ENCODE assay signal across 19 cellular contexts in the genomic region with DNA sequence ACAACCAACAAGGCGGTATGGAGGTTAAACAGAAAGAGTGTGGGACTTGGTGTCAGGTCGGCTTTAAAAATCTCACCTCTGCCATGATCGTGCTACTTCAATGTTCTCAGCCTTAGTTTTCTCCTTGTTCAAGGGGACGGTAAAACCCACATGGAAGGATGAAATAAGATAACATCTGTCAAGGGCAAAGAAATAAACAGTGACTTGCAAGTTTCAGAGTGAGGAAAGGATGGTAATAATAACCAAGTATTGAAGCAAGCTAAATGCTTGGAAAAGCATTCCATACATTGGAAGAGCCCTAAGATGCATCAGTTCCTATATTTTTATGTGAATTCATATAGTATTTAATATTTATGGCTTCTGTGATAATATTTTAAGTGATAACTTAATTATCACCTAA.
"Had no signal": no experiment of that assay in that cellular context is flagged by ENCODE, and none has a peak within 500 bp of the region (broad histone marks: within the 10 kb centered on the region; RNA-seq: fewer than 3 reads in every experiment).

No MANE protein-coding gene starts in this region.

- H3K36me3 ChIP-seq: left ventricle myocardium inferior, upper lobe of right lung had no signal

- H3K27ac ChIP-seq: body of pancreas, left ventricle myocardium inferior, upper lobe of right lung had no signal

- DNase-seq: activated CD4-positive, alpha-beta T cell treated with anti-CD3 and anti-CD28 coated beads for 36 hours; activated CD4-positive, alpha-beta T cell treated with anti-CD3 and anti-CD28 coated beads, Interleukin-2, amount 50 U/mL, for 48 hours; activated gamma-delta T cell treated with Interleukin-2 at 50 U/mL for 16 hours; activated naive CD8-positive, alpha-beta T cell treated with anti-CD3 and anti-CD28 coated beads for 36 hours; body of pancreas; caudate nucleus; foreskin melanocyte; head of caudate nucleus; kidney; left ventricle myocardium inferior; mammary epithelial cell; midbrain; nephron progenitor cell; occipital lobe; posterior cingulate gyrus; stimulated activated naive CD4-positive, alpha-beta T cell; upper lobe of right lung had no signal

- ATAC-seq: activated CD4-positive, alpha-beta T cell treated with anti-CD3 and anti-CD28 coated beads for 36 hours; body of pancreas; upper lobe of right lung; WTC11 had no signal

- H3K4me3 ChIP-seq: body of pancreas, left ventricle myocardium inferior, upper lobe of right lung had no signal

- H3K4me1 ChIP-seq: upper lobe of right lung had no signal

- FAIRE-seq: endometrium, kidney had no signal

- H3K27me3 ChIP-seq: body of pancreas, upper lobe of right lung had no signal

- H3K9me3 ChIP-seq: body of pancreas, left ventricle myocardium inferior, upper lobe of right lung had no signal
